ENCODE assay signal across 13 cellular contexts in genomic region chr13:99316657-99317244, GRCh38. TPM values are rescaled to one million over a fixed set of nuclear protein-coding genes. Genes with fewer than 3 reads are reported as not detected.
DNase-seq lines count a peak whose midpoint lies in the region; ATAC-seq and TF ChIP-seq lines count a peak whose summit lies in the region.
"Had no signal": no experiment of that assay in that cellular context is flagged by ENCODE, and none has a peak within 500 bp of the region (broad histone marks: within the 10 kb centered on the region; RNA-seq: fewer than 3 reads in every experiment).

No MANE protein-coding gene starts in this region.

- no peak overlapping the region for H3K4me3 ChIP-seq in lung
- H3K4me3 ChIP-seq: coronary artery had no signal

- H3K9me3 Mint-ChIP-seq in activated CD4-positive, alpha-beta T cell treated with anti-CD3 and anti-CD28 coated beads for 36 hours (ENCODE audit: low read depth), result no peaks in the 10 kb centered on the region

- H3K36me3 Mint-ChIP-seq in activated CD4-positive, alpha-beta T cell treated with anti-CD3 and anti-CD28 coated beads for 36 hours (ENCODE audit: low read depth), result peaks cover 38% of the 10 kb centered on the region
- H3K36me3 Mint-ChIP-seq in T-helper 17 cell (ENCODE audit: low read depth), result no peaks in the 10 kb centered on the region

- H3K4me1 ChIP-seq in lung (ENCODE audit: control insufficient read depth in 2 of 2, insufficient read depth in 2 of 2, low read length in 2 of 2), result peaks cover 11 to 13% of the 10 kb centered on the region in 2 donors

- no peak for ATAC-seq in activated CD4-positive, alpha-beta T cell treated with anti-CD3 and anti-CD28 coated beads for 36 hours
- ATAC-seq in T-helper 17 cell (no peak), lung (ENCODE audit: insufficient read depth, low FRiP score) (peak; percentile 54), GM19395 (IDR thresholded peaks at IDR 0.05; ENCODE audit: unreplicated experiment) (no peak), GM19351 (IDR thresholded peaks at IDR 0.05; ENCODE audit: unreplicated experiment) (no peak)

- TF ChIP-seq CTCF in lung (IDR thresholded peaks at IDR 0.05; ENCODE audit: control extremely low read depth, extremely low read depth), result no peak

- H3K27ac Mint-ChIP-seq in activated CD4-positive, alpha-beta T cell treated with anti-CD3 and anti-CD28 coated beads for 36 hours, result peak overlapping the region; percentile 86
- peak overlapping the region; percentile 98 for H3K27ac Mint-ChIP-seq in T-helper 17 cell

- POLR2A ChIA-PET in activated CD4-positive, alpha-beta T cell treated with anti-CD3 and anti-CD28 coated beads for 36 hours (lab: Charles Lee), result no interaction called here

- 65 to 70% methylated on average over 6 of the region's 6 CpGs for WGBS in lung, 2 donors

- intact Hi-C loops in activated CD4-positive, alpha-beta T cell treated with anti-CD3 and anti-CD28 coated beads for 36 hours (cut with DNase I, micrococcal nuclease), result no loop called here

- no peaks in the 10 kb centered on the region for H3K27me3 Mint-ChIP-seq in activated CD4-positive, alpha-beta T cell treated with anti-CD3 and anti-CD28 coated beads for 36 hours
- H3K27me3 Mint-ChIP-seq in T-helper 17 cell, result no peaks in the 10 kb centered on the region

- no peaks in the 10 kb centered on the region for H3K27me3 ChIP-seq in lung (ENCODE audit: control insufficient read depth, insufficient read depth)

- peaks cover 84% of the 10 kb centered on the region for H3K4me1 Mint-ChIP-seq in activated CD4-positive, alpha-beta T cell treated with anti-CD3 and anti-CD28 coated beads for 36 hours
- H3K4me1 Mint-ChIP-seq in T-helper 17 cell, result peaks cover 48% of the 10 kb centered on the region

- no peak overlapping the region for H3K27ac ChIP-seq in lung (ENCODE audit: low read depth in 1 of 2, low read length in 1 of 2)
- H3K27ac ChIP-seq: coronary artery had no signal

- H3K9me3 ChIP-seq in T-helper 17 cell (ENCODE audit: control insufficient read depth, low read length, poor library complexity, severe bottlenecking), result no peaks in the 10 kb centered on the region
- no peaks in the 10 kb centered on the region for H3K9me3 ChIP-seq in lung (ENCODE audit: control insufficient read depth in 2 of 2, insufficient read depth in 1 of 2, low read length in 1 of 2)

- H3K4me3 Mint-ChIP-seq in activated CD4-positive, alpha-beta T cell treated with anti-CD3 and anti-CD28 coated beads for 36 hours, result peak overlapping the region; percentile 7
- peak overlapping the region; percentile 71 for H3K4me3 Mint-ChIP-seq in T-helper 17 cell

- CTCF ChIA-PET in activated CD4-positive, alpha-beta T cell treated with anti-CD3 and anti-CD28 coated beads for 36 hours (lab: Charles Lee), result interaction anchor here (1.2 kb wide), 1 partner anchor 59 kb away, joined by 3 read pairs; the partner anchor contains the start of gene GPR18

- peaks cover 6 to 8% of the 10 kb centered on the region in 2 donors for H3K36me3 ChIP-seq in lung (ENCODE audit: control insufficient read depth in 2 of 2, insufficient read depth in 2 of 2, low read length in 2 of 2)

- no peak for DNase-seq in activated CD4-positive, alpha-beta T cell treated with anti-CD3 and anti-CD28 coated beads for 36 hours
- no peak for DNase-seq in activated CD4-positive, alpha-beta T cell treated with anti-CD3 and anti-CD28 coated beads, Interleukin-2, amount 50 U/mL, for 4 hours
- DNase-seq in MV-4-11 (lab: John Stamatoyannopoulos, UW), result peak; percentile 37
- DNase-seq in T-helper 17 cell, result no peak
- DNase-seq in lung (ENCODE audit: low spot score), result peak; percentile 50
- DNase-seq in NCI-H524 (lab: John Stamatoyannopoulos, UW), result no peak
- DNase-seq: OCI-M1; stimulated activated CD4-positive, alpha-beta T cell treated with anti-CD3 and anti-CD28 coated beads, Interleukin-4, amount 100 ng/mL, for 1 hour had no signal

RNA-seq across cellular contexts. Expression of gene GPR183, which starts 9.6 kb away (rescaled TPM):
- 10 to 100 TPM; 50.3 to 51.9 TPM for total RNA-seq in activated CD4-positive, alpha-beta T cell treated with anti-CD3 and anti-CD28 coated beads for 36 hours
- total RNA-seq in T-helper 17 cell (100 to 1,000 TPM; 249 to 322 TPM), lung (10 to 100 TPM in 1 of 2 donors, 1 to 10 TPM in 1; 6.3 to 38.3 TPM)
- polyA plus RNA-seq in lung, result 10 to 100 TPM in 1 of 2 donors, 1 to 10 TPM in 1; 6.6 to 25.5 TPM
- total RNA-seq: A673 had no signal

RNA-seq across cellular contexts. Expression of gene GPR18, which starts 58.6 kb away (rescaled TPM):
- total RNA-seq in activated CD4-positive, alpha-beta T cell treated with anti-CD3 and anti-CD28 coated beads for 36 hours, result 1 to 10 TPM; 6.0 to 9.5 TPM
- total RNA-seq in T-helper 17 cell (10 to 100 TPM; 10.1 to 13.6 TPM), lung (1 to 10 TPM in 1 of 2 donors, under 1 TPM in 1; 0.21 to 1.3 TPM)
- polyA plus RNA-seq in lung, result under 1 TPM; 0.24 to 0.60 TPM
- total RNA-seq: A673, glomerular endothelial cell had no signal

Comparison
In these comparisons a context has a peak if more than half of its experiments do, and no peak if none do; other contexts are left out.
1. DNase-seq: peak in MV-4-11 (single experiment) and lung (single experiment); none in activated CD4-positive, alpha-beta T cell treated with anti-CD3 and anti-CD28 coated beads for 36 hours (single experiment), activated CD4-positive, alpha-beta T cell treated with anti-CD3 and anti-CD28 coated beads, Interleukin-2, amount 50 U/mL, for 4 hours (0 of 2), T-helper 17 cell (0 of 3) and NCI-H524 (0 of 2).
2. RNA of gene GPR183, which starts 9.6 kb away (total RNA-seq): 249 to 322 TPM in T-helper 17 cell; 50.3 to 51.9 TPM in activated CD4-positive, alpha-beta T cell treated with anti-CD3 and anti-CD28 coated beads for 36 hours and 6.3 to 38.3 TPM in lung; every median in the first group is over 4 times any median in the second.